1 cellular context compared by ENCODE assay signal in genomic region chr6:108626777-108627176, GRCh38.
TF ChIP-seq lines count a peak whose summit lies in the region.

No MANE protein-coding gene starts in this region.

TF ChIP-seq in IMR-90, 13 proteins besides CTCF, POLR2A, EP300 and RAD21 (continued from another document):
- TF ChIP-seq MXI1 (IDR thresholded peaks at IDR 0.05; ENCODE audit: borderline replicate concordance, low read depth, low read length) (no peak), ELK1 (IDR thresholded peaks at IDR 0.05; ENCODE audit: borderline replicate concordance, low read depth, low read length) (no peak), USF2 (IDR thresholded peaks at IDR 0.05; ENCODE audit: low read depth, low read length) (no peak), MAZ (IDR thresholded peaks at IDR 0.05; ENCODE audit: borderline replicate concordance, low read depth, low read length) (no peak), CEBPB (IDR thresholded peaks at IDR 0.05; ENCODE audit: low read depth, low read length) (no peak), NFE2L2 (IDR thresholded peaks at IDR 0.05; ENCODE audit: low read depth, low read length) (no peak)
